In the genomic region with DNA sequence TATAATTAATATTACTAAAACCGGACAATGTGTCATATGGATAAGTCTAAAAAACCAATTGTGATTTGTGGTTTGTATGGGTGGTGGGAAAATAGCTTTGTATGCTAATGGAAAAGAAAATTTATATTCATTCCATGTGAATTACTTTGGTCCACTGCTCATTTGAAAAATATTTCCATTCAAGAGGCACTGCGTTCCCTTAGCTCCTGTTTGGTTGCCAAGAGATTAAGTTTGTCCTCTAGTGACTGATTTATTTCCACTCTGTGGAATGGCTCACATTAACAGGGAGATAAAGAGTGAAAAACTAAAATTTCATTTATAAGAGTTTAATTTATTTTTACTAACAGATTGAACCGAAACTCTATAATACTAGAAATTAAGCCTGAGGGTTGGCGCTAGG, we compare ENCODE assay signal across 19 cellular contexts.
A peak's percentile ranks its signal among the peaks of the same experiment; 100 is the strongest.
DNase-seq lines count a peak whose midpoint lies in the region; ATAC-seq and TF ChIP-seq lines count a peak whose summit lies in the region.
"Had no signal": no experiment of that assay in that cellular context is flagged by ENCODE, and none has a peak within 500 bp of the region (broad histone marks: within the 10 kb centered on the region; RNA-seq: fewer than 3 reads in every experiment).

No MANE protein-coding gene starts in this region.

- no peak overlapping the region for H4K91ac ChIP-seq in neuronal stem cell (ENCODE audit: low read depth, low read length, poor library complexity)

- no CpG with 5 or more reads among the region's 4 CpGs for WGBS in neuronal stem cell (ENCODE audit: extremely low coverage in 2 of 2, insufficient read length in 2 of 2, insufficient replicate concordance in 1 of 2), 2 donors

- no peak overlapping the region for H3K18ac ChIP-seq in neuronal stem cell (ENCODE audit: low read length)

- H3K27me3 ChIP-seq in GM23338 (ENCODE audit: insufficient read depth): no peaks in the 10 kb centered on the region
- no peaks in the 10 kb centered on the region for H3K27me3 ChIP-seq in brain microvascular endothelial cell (replicated peaks)
- H3K27me3 ChIP-seq in neuronal stem cell (ENCODE audit: control insufficient read depth in 3 of 3, insufficient read depth in 3 of 3, low read depth in 1 of 3, low read length in 3 of 3): no peaks in the 10 kb centered on the region
- H3K27me3 ChIP-seq: BLaER1 treated with 17β-estradiol and CSF1 and Interleukin-3, amounts not matched to agents 10 nM and 100 nM had no signal

- no peak overlapping the region for H3K9ac ChIP-seq in neuronal stem cell (ENCODE audit: low read depth, low read length, poor library complexity)
- H3K9ac ChIP-seq: BLaER1 treated with 17β-estradiol and CSF1 and Interleukin-3, amounts not matched to agents 10 nM and 100 nM had no signal

- in situ Hi-C loops in brain microvascular endothelial cell (cut with HindIII; ENCODE audit: low pct_ligation_motif_present, low sequenced_read_pairs): no loop called here

- H3K23ac ChIP-seq in neuronal stem cell (ENCODE audit: low read depth, low read length, poor library complexity): no peak overlapping the region

- no peak overlapping the region for H3K4ac ChIP-seq in neuronal stem cell (ENCODE audit: low read length)

- no peak overlapping the region for H2BK5ac ChIP-seq in neuronal stem cell (ENCODE audit: low read length)

- H3K9me3 Mint-ChIP-seq in GM23338 (no peaks in the 10 kb centered on the region), T-cell (peaks cover 0 to 2% (median 0%) of the 10 kb centered on the region in 3 donors)

- peaks cover 0 to 2% of the 10 kb centered on the region in 2 donors for H3K9me3 ChIP-seq in neuronal stem cell (replicated peaks in 1 of 2; ENCODE audit: control insufficient read depth in 2 of 2, insufficient read depth in 1 of 2, low read depth in 1 of 2, low read length in 2 of 2)
- H3K9me3 ChIP-seq: BLaER1 treated with 17β-estradiol and CSF1 and Interleukin-3, amounts not matched to agents 10 nM and 100 nM; prostate gland had no signal

- DNase-seq in GM23338 (ENCODE audit: low spot score) (no peak), MV-4-11 (lab: John Stamatoyannopoulos, UW) (peak; percentile 3), brain microvascular endothelial cell (peak; percentile 49), neuronal stem cell (ENCODE audit: low spot score) (no peak), T-cell (no peak), HUDEP-2 (lab: John Stamatoyannopoulos, UW; ENCODE audit: unreplicated experiment in 76 of 76) (no peak), mesenteric fat pad (ENCODE audit: low spot score) (no peak), left colon (no peak)
- DNase-seq: DMS79; naive B cell; NCI-H1105 treated with DMSO at 0.1 percent for 48 hours; NCI-H345; RPMI8226; stimulated activated CD4-positive, alpha-beta T cell treated with anti-CD3 and anti-CD28 coated beads, Interleukin-15, amount 100 ng/mL, for 24 hours; T-helper 17 cell had no signal

- H3K27me3 Mint-ChIP-seq in GM23338 (ENCODE audit: insufficient read depth, low read depth, poor library complexity): no peaks in the 10 kb centered on the region
- no peaks in the 10 kb centered on the region for H3K27me3 Mint-ChIP-seq in T-cell
- H3K27me3 Mint-ChIP-seq: activated naive CD8-positive, alpha-beta T cell; naive B cell; T-helper 17 cell had no signal

- POLR2A ChIA-PET in T-cell (lab: Charles Lee): no interaction called here

- no peak overlapping the region for H2AK5ac ChIP-seq in neuronal stem cell (ENCODE audit: low read depth, low read length)

- no peak overlapping the region for H2BK120ac ChIP-seq in neuronal stem cell (ENCODE audit: low read depth, low read length)

- no peak overlapping the region for H2BK15ac ChIP-seq in neuronal stem cell (ENCODE audit: low read length)

- CTCF ChIA-PET in T-cell (lab: Charles Lee): no interaction called here

- H3K4me1 ChIP-seq in GM23338 (ENCODE audit: insufficient read depth) (no peaks in the 10 kb centered on the region; the same call in 1 of the 2 replicates), neuronal stem cell (ENCODE audit: control insufficient read depth in 2 of 2, insufficient read depth in 1 of 2, low read depth in 1 of 2, low read length in 2 of 2) (no peaks in the 10 kb centered on the region)
- H3K4me1 ChIP-seq: BLaER1 treated with 17β-estradiol and CSF1 and Interleukin-3, amounts not matched to agents 10 nM and 100 nM; prostate gland had no signal

- no peak overlapping the region for H3K4me2 ChIP-seq in GM23338
- no peak overlapping the region for H3K4me2 ChIP-seq in neuronal stem cell (ENCODE audit: insufficient read depth, low read length, poor library complexity, severe bottlenecking)
- H3K4me2 ChIP-seq: BLaER1 treated with 17β-estradiol and CSF1 and Interleukin-3, amounts not matched to agents 10 nM and 100 nM had no signal

- H3K27ac ChIP-seq in GM23338 (ENCODE audit: low read depth): 0 out of 2 replicates have a peak overlapping the region, but pooled peaks have one; percentile 55
- H3K27ac ChIP-seq in brain microvascular endothelial cell: peak overlapping the region; percentile 52
- H3K27ac ChIP-seq in neuronal stem cell (replicated peaks; ENCODE audit: low read length): no peak overlapping the region
- H3K27ac ChIP-seq: BLaER1 treated with 17β-estradiol and CSF1 and Interleukin-3, amounts not matched to agents 10 nM and 100 nM; prostate gland had no signal

- H3K4me3 ChIP-seq in GM23338 (no peak overlapping the region), brain microvascular endothelial cell (ENCODE audit: low read depth, low read length) (no peak overlapping the region), neuronal stem cell (ENCODE audit: low read length in 2 of 2) (no peak overlapping the region)
- H3K4me3 ChIP-seq: BLaER1 treated with 17β-estradiol and CSF1 and Interleukin-3, amounts not matched to agents 10 nM and 100 nM; prostate gland had no signal

- H3K36me3 Mint-ChIP-seq in GM23338 (ENCODE audit: low read depth): no peaks in the 10 kb centered on the region
- H3K36me3 Mint-ChIP-seq in T-cell: no peaks in the 10 kb centered on the region
- H3K36me3 Mint-ChIP-seq: activated naive CD8-positive, alpha-beta T cell; naive B cell had no signal

- H3F3A ChIP-seq in GM23338 (replicated peaks; ENCODE audit: low read depth): no peaks in the 10 kb centered on the region

- peaks cover 10% of the 10 kb centered on the region; the same call in 2 of the 3 replicates for H3K4me1 Mint-ChIP-seq in GM23338
- H3K4me1 Mint-ChIP-seq in T-cell: no peaks in the 10 kb centered on the region
- H3K4me1 Mint-ChIP-seq: naive B cell, T-helper 17 cell had no signal

- H3K79me2 ChIP-seq in GM23338 (replicated peaks; ENCODE audit: insufficient read depth): no peaks in the 10 kb centered on the region

- no peaks in the 10 kb centered on the region for H4K20me1 ChIP-seq in GM23338 (replicated peaks; ENCODE audit: insufficient read depth)
- H4K20me1 ChIP-seq: BLaER1 treated with 17β-estradiol and CSF1 and Interleukin-3, amounts not matched to agents 10 nM and 100 nM had no signal

- no peaks in the 10 kb centered on the region for H3K79me1 ChIP-seq in neuronal stem cell (ENCODE audit: low read depth, low read length)

- H4K8ac ChIP-seq in neuronal stem cell (ENCODE audit: low read depth, low read length): no peak overlapping the region

- TF ChIP-seq CTCF in GM23338 (conservative IDR thresholded peaks at IDR 0.05; ENCODE audit: low read depth in 2 of 2) (no peak), brain microvascular endothelial cell (IDR thresholded peaks at IDR 0.05; ENCODE audit: low read depth, low read length, missing control alignments) (no peak)

- intact Hi-C loops in left colon (cut with DNase I, micrococcal nuclease): no loop called here

- H2BK12ac ChIP-seq in neuronal stem cell (ENCODE audit: low read length): no peak overlapping the region

- no peaks in the 10 kb centered on the region for H3K9me2 ChIP-seq in GM23338 (ENCODE audit: insufficient read depth)

- H3K14ac ChIP-seq in neuronal stem cell (ENCODE audit: low read length): no peak overlapping the region

- no peaks in the 10 kb centered on the region for H3K36me3 ChIP-seq in GM23338 (ENCODE audit: insufficient read depth)
- no peaks in the 10 kb centered on the region for H3K36me3 ChIP-seq in brain microvascular endothelial cell (replicated peaks)
- no peaks in the 10 kb centered on the region for H3K36me3 ChIP-seq in neuronal stem cell (replicated peaks in 1 of 2; ENCODE audit: control insufficient read depth in 2 of 2, insufficient read depth in 2 of 2, low read length in 2 of 2)
- H3K36me3 ChIP-seq: BLaER1 treated with 17β-estradiol and CSF1 and Interleukin-3, amounts not matched to agents 10 nM and 100 nM; prostate gland had no signal

- ATAC-seq in GM23338: no peak
- no peak for ATAC-seq in T-cell (replicated peaks in 1 of 4)
- no peak for ATAC-seq in left colon
- ATAC-seq: left lobe of liver, T-helper 17 cell had no signal

- no peak overlapping the region for H3K27ac Mint-ChIP-seq in GM23338
- H3K27ac Mint-ChIP-seq in T-cell: no peak overlapping the region
- H3K27ac Mint-ChIP-seq: activated naive CD8-positive, alpha-beta T cell; naive B cell; T-helper 17 cell had no signal

- H2AFZ ChIP-seq in GM23338 (no peak overlapping the region), neuronal stem cell (ENCODE audit: low read length) (peak overlapping the region; percentile 67)

- H3K4me3 Mint-ChIP-seq in GM23338 (no peak overlapping the region), T-cell (no peak overlapping the region)
- H3K4me3 Mint-ChIP-seq: activated naive CD8-positive, alpha-beta T cell; naive B cell; T-helper 17 cell had no signal

TF ChIP-seq in GM23338, 12 proteins besides CTCF, POLR2A, EP300 and RAD21 (continues in another document):
- no peak for TF ChIP-seq ZNF331 (CRISPR knock-in tag; IDR thresholded peaks at IDR 0.05; ENCODE audit: low read depth)

Comparison
In these comparisons a context has a peak if more than half of its experiments do, and no peak if none do; other contexts are left out.
1. DNase-seq: peak in MV-4-11 (single experiment) and brain microvascular endothelial cell (single experiment); none in GM23338 (single experiment), neuronal stem cell (single experiment), T-cell (0 of 34), HUDEP-2 (0 of 76), mesenteric fat pad (single experiment) and left colon (0 of 2).